ENCODE assay signal across 8 cellular contexts in the genomic region with DNA sequence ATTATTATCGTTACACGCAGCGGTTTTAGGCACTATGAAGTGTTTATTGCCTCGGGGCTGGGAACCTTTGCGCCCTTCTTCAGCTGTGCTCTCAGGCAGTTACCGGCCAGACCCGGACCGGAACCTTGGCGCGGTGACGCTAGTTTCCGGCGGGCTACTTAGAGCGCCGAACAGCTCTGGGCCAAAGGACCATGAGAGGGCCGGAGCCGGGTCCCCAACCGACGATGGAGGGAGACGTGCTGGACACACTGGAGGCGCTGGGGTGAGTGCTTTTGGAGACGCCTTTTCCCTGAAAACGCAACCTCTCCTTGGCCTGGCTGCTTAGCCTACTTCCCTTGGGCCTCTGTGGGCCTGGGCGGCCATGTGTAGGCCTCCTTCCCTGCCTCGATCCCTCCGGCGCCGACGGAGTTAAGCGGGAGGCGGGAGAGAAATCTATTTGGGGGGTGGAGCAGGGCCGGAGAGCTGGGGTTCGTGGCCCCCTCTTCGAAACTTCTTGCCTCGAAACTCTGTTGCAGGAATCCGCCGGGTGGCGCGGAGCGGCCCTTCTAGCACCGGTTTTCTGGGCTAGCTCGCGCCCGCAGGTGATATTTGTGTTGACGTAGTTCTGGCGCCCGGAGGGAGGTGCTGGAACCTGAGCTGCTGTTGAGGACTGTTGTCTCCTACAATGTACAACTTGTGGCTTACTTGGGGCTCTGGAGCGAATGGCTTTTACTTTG. TPM values are rescaled to one million over a fixed set of nuclear protein-coding genes. Genes with fewer than 3 reads are reported as not detected.
DNase-seq lines count a peak whose midpoint lies in the region; ATAC-seq, FAIRE-seq and TF ChIP-seq lines count a peak whose summit lies in the region.

Gene FAM98B (plus strand): TSS at position 157 of the 716 bp plus-strand sequence. CDS start 35 bp downstream, at position 192.

- H3K9me3 ChIP-seq in SU-DHL-6 (ENCODE audit: insufficient read depth, low read length) (no peaks in the 10 kb centered on the region), pancreas (no peaks in the 10 kb centered on the region), thyroid gland (no peaks in the 10 kb centered on the region)

- H3K4me1 ChIP-seq in pancreas (peaks cover 0 to 12% (median 11%) of the 10 kb centered on the region in 3 donors), thyroid gland (peaks cover 5 to 7% of the 10 kb centered on the region in 2 donors)

- peaks cover 3% of the 10 kb centered on the region for H3K36me3 Mint-ChIP-seq in activated naive CD8-positive, alpha-beta T cell treated with anti-CD3 and anti-CD28 coated beads, Interleukin-2, amount 10 ng/mL, durations not matched to agents 7 days and 5 days

- DNase-seq in NCI-H1048 (lab: John Stamatoyannopoulos, UW) (peak; percentile 61), Right ventricle myocardium inferior (ENCODE audit: missing footprints) (peak; percentile 92), pancreas (peak; percentile 84 to 96 (median 90)), thyroid gland (peak; percentile 85 to 86)
- DNase-seq in activated naive CD8-positive, alpha-beta T cell treated with anti-CD3 and anti-CD28 coated beads, Interleukin-2, amount 10 ng/mL, durations not matched to agents 7 days and 5 days, result peak; percentile 95

- H3K27ac Mint-ChIP-seq in activated naive CD8-positive, alpha-beta T cell treated with anti-CD3 and anti-CD28 coated beads, Interleukin-2, amount 10 ng/mL, durations not matched to agents 7 days and 5 days, result peak within 1 kb of the TSS; percentile 91

- peak within 1 kb of the TSS; percentile 95 for H2AFZ ChIP-seq in SU-DHL-6 (ENCODE audit: low read depth, low read length, severe bottlenecking)

- H3F3A ChIP-seq in SU-DHL-6 (ENCODE audit: insufficient read depth), result no peaks in the 10 kb centered on the region

- H3K9ac ChIP-seq in SU-DHL-6 (ENCODE audit: low read length), result peak within 1 kb of the TSS; percentile 82

- POLR2A ChIA-PET in activated naive CD8-positive, alpha-beta T cell treated with anti-CD3 and anti-CD28 coated beads, Interleukin-2, amount 10 ng/mL, durations not matched to agents 7 days and 5 days (lab: Charles Lee), result interaction anchor here (0.7 to 2.5 kb wide), 17 partner anchors 14 to 247 kb away, joined by 3 to 19 read pairs (median 5); no protein-coding TSS in a partner anchor

- H3K4me3 ChIP-seq in SU-DHL-6 (ENCODE audit: insufficient read depth, low read length, poor library complexity, severe bottlenecking), result peak within 1 kb of the TSS; percentile 82
- peak within 1 kb of the TSS; percentile 73 to 94 (median 76) for H3K4me3 ChIP-seq in pancreas
- H3K4me3 ChIP-seq in thyroid gland (replicated peaks in 1 of 3), result peak within 1 kb of the TSS; percentile 56 to 74 (median 63)

- H3K27ac ChIP-seq in SU-DHL-6 (ENCODE audit: low read depth, low read length) (peak within 1 kb of the TSS; percentile 60), pancreas (peak within 1 kb of the TSS; percentile 87 to 96 (median 90)), thyroid gland (peak within 1 kb of the TSS; percentile 23 to 97 (median 87))

- TF ChIP-seq POLR2A in GM10847 (IDR thresholded peaks at IDR 0.05; ENCODE audit: extremely low read depth, insufficient read length), result peak; percentile 86
- no peak for TF ChIP-seq POLR2A in thyroid gland (IDR thresholded peaks at IDR 0.05)

- H3K27me3 ChIP-seq in SU-DHL-6 (ENCODE audit: low read length) (no peaks in the 10 kb centered on the region), pancreas (no peaks in the 10 kb centered on the region), thyroid gland (no peaks in the 10 kb centered on the region)

- peaks cover 50% of the 10 kb centered on the region for H3K79me2 ChIP-seq in SU-DHL-6 (ENCODE audit: insufficient read depth, low read length)

- H3K4me2 ChIP-seq in SU-DHL-6 (ENCODE audit: low read depth, low read length, poor library complexity, severe bottlenecking), result peak within 1 kb of the TSS; percentile 69

- 0% methylated on average over 48 of the region's 48 CpGs for WGBS in pancreas, 2 donors
- WGBS in thyroid gland, 2 donors, result 0 to 1% methylated on average over 24 to 26 of the region's 48 CpGs

- H3K4me3 Mint-ChIP-seq in activated naive CD8-positive, alpha-beta T cell treated with anti-CD3 and anti-CD28 coated beads, Interleukin-2, amount 10 ng/mL, durations not matched to agents 7 days and 5 days, result peak within 1 kb of the TSS; percentile 89

- peaks cover 6% of the 10 kb centered on the region; the same call in 1 of the 2 replicates for H4K20me1 ChIP-seq in SU-DHL-6 (ENCODE audit: low read depth, low read length)

- H3K9me2 ChIP-seq in SU-DHL-6 (replicated peaks; ENCODE audit: insufficient read depth, low read length), result no peaks in the 10 kb centered on the region

- H3K27me3 Mint-ChIP-seq in activated naive CD8-positive, alpha-beta T cell treated with anti-CD3 and anti-CD28 coated beads, Interleukin-2, amount 10 ng/mL, durations not matched to agents 7 days and 5 days, result peaks cover 22% of the 10 kb centered on the region

- intact Hi-C loops in Right ventricle myocardium inferior (cut with DNase I), result loop anchor here (5.0 kb wide), 1 partner anchor 233 kb away; no protein-coding TSS in a partner anchor
- intact Hi-C loops in pancreas (cut with DNase I), result no loop called here
- intact Hi-C loops in thyroid gland (cut with DNase I), result no loop called here

- TF ChIP-seq CTCF in SU-DHL-6 (IDR thresholded peaks at IDR 0.05; ENCODE audit: insufficient read depth, low read length, poor library complexity, severe bottlenecking) (no peak), pancreas (IDR thresholded peaks at IDR 0.05) (no peak), thyroid gland (IDR thresholded peaks at IDR 0.05) (peak in 1 of 6 experiments; percentile 21)

- H3K36me3 ChIP-seq in SU-DHL-6 (ENCODE audit: low read length) (no peaks in the 10 kb centered on the region), pancreas (no peaks in the 10 kb centered on the region), thyroid gland (no peaks in the 10 kb centered on the region)

- ATAC-seq in HG02571 (IDR thresholded peaks at IDR 0.05; ENCODE audit: unreplicated experiment), result peak; percentile 82
- ATAC-seq in activated naive CD8-positive, alpha-beta T cell treated with anti-CD3 and anti-CD28 coated beads, Interleukin-2, amount 10 ng/mL, durations not matched to agents 7 days and 5 days (ENCODE audit: low read depth), result peak; percentile 86
- peak; percentile 97 for ATAC-seq in Right ventricle myocardium inferior
- ATAC-seq in pancreas, result peak; percentile 95 to 98 (median 97)

- H3K4me1 Mint-ChIP-seq in activated naive CD8-positive, alpha-beta T cell treated with anti-CD3 and anti-CD28 coated beads, Interleukin-2, amount 10 ng/mL, durations not matched to agents 7 days and 5 days, result peaks cover 17% of the 10 kb centered on the region

- no peak for FAIRE-seq in pancreas (lab: Jason Lieb, UNC)

- no peaks in the 10 kb centered on the region for H3K9me3 Mint-ChIP-seq in activated naive CD8-positive, alpha-beta T cell treated with anti-CD3 and anti-CD28 coated beads, Interleukin-2, amount 10 ng/mL, durations not matched to agents 7 days and 5 days

RNA-seq across cellular contexts. Expression of gene FAM98B, which starts in this region (rescaled TPM):
- 10 to 100 TPM; 24.1 to 34.6 TPM for total RNA-seq in activated naive CD8-positive, alpha-beta T cell treated with anti-CD3 and anti-CD28 coated beads, Interleukin-2, amount 10 ng/mL, durations not matched to agents 7 days and 5 days
- 20.5 TPM for total RNA-seq in Right ventricle myocardium inferior
- 10 to 100 TPM in 2 of 6 donors, 1 to 10 TPM in 4; 4.7 to 13.8 (median 7.0) TPM for total RNA-seq in pancreas
- 1 to 10 TPM; 3.2 to 6.5 TPM for polyA plus RNA-seq in pancreas
- total RNA-seq in thyroid gland, result 10 to 100 TPM in 2 of 4 donors, 1 to 10 TPM in 2; 9.3 to 12.6 (median 10.9) TPM

Comparison
In these comparisons a context has a peak if more than half of its experiments do, and no peak if none do; other contexts are left out.
1. Peak in every context shown above with its lines: DNase-seq, ATAC-seq, H3K4me3 ChIP-seq and H3K27ac ChIP-seq.